In the genomic region with DNA sequence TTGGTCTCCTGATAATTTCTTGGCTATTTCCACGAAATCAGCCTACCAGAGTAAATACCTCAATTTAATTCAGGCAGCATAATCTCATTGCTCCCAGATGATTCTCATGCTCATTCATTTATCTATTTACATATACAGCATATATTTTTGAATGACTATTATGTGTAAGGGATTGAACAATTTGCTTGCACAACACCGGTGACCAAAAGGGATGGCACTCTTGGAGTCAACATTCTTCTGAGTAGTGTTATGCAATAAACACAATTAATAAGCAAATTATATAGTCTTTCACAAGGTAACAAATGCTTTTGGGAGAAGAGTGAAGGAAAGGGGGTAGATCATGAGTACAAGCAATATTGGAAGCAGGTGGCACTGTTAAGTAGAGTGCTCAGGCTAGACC, we compare ENCODE assay signal across 31 cellular contexts.
"Had no signal": no experiment of that assay in that cellular context is flagged by ENCODE, and none has a peak within 500 bp of the region (broad histone marks: within the 10 kb centered on the region; RNA-seq: fewer than 3 reads in every experiment).

No MANE protein-coding gene starts in this region.

- H3K4me1 ChIP-seq: heart right ventricle, left lung, lower lobe of right lung, pancreas, prostate gland, stomach, testis, transverse colon, upper lobe of right lung had no signal

- FAIRE-seq: kidney, pancreas, urothelium cell line had no signal

- ATAC-seq: heart right ventricle; left colon; left lung; lower lobe of right lung; natural killer cell; pancreas; right cardiac atrium; sciatic nerve; stimulated activated naive B cell treated with anti-CD40 and anti-IgM and Interleukin-4, amounts not matched to agents 10 μg/mL and 1 μg/mL and 100 μg/mL, for 72 hours; stimulated activated naive CD8-positive, alpha-beta T cell treated with anti-CD3 and anti-CD28 coated beads, Interleukin-15, Interleukin-2, amounts not matched to agents 100 U/mL and 50 U/mL, for 24 hours; upper lobe of right lung had no signal

- H3K27ac Mint-ChIP-seq: naive B cell; natural killer cell; nephron progenitor cell; stimulated activated naive B cell treated with anti-CD40 and anti-IgM and Interleukin-4, amounts not matched to agents 10 μg/mL and 1 μg/mL and 100 μg/mL, for 72 hours had no signal

- H3K4me3 ChIP-seq: heart right ventricle, left lung, lower lobe of right lung, pancreas, prostate gland, skin epidermis, stomach, testis, thyroid gland, transverse colon, upper lobe of right lung had no signal

- H3K36me3 ChIP-seq: heart right ventricle, left lung, lower lobe of right lung, pancreas, prostate gland, stomach, thyroid gland, transverse colon, upper lobe of right lung had no signal

- H3K36me3 Mint-ChIP-seq: mesothelial cell of epicardium; naive B cell; natural killer cell; stimulated activated naive B cell treated with anti-CD40 and anti-IgM and Interleukin-4, amounts not matched to agents 10 μg/mL and 1 μg/mL and 100 μg/mL, for 72 hours had no signal

- H3K9me3 Mint-ChIP-seq: nephron progenitor cell had no signal

- DNase-seq: heart right ventricle; hippocampal formation; kidney; left colon; left lung; lower lobe of right lung; mesendoderm; naive B cell; natural killer cell; nephron progenitor cell; nucleus accumbens; pancreas; posterior cingulate gyrus; retina; right cardiac atrium; stimulated activated CD4-positive, alpha-beta T cell treated with anti-CD3 and anti-CD28 coated beads, Interleukin-12 subunit alpha, Interleukin-12 subunit beta, amount 100 ng/mL, for 4 hours; stimulated activated CD4-positive, alpha-beta T cell treated with anti-CD3 and anti-CD28 coated beads, Interleukin-15, amount 100 ng/mL, for 24 hours; stimulated activated CD4-positive, alpha-beta T cell treated with anti-CD3 and anti-CD28 coated beads, Interleukin-2, amount 100 ng/mL, for 24 hours; stimulated activated CD4-positive, alpha-beta T cell treated with anti-CD3 and anti-CD28 coated beads, Interleukin-4, amount 100 ng/mL, for 1 hour; stimulated activated naive B cell treated with anti-CD40 and anti-IgM and Interleukin-4, amounts not matched to agents 10 μg/mL and 1 μg/mL and 100 μg/mL, for 72 hours; stimulated activated naive CD8-positive, alpha-beta T cell treated with anti-CD3 and anti-CD28 coated beads, Interleukin-15, Interleukin-2, amounts not matched to agents 100 U/mL and 50 U/mL, for 24 hours; stomach; testis; thyroid gland; transverse colon; upper lobe of right lung had no signal

- H3K27me3 ChIP-seq: heart right ventricle, left lung, pancreas, stomach, testis, thyroid gland, transverse colon, upper lobe of right lung had no signal

- H3K9me3 ChIP-seq: lower lobe of right lung, pancreas, prostate gland, testis, thyroid gland, transverse colon, upper lobe of right lung had no signal

- H3K27ac ChIP-seq: heart right ventricle, left lung, lower lobe of right lung, pancreas, prostate gland, skin epidermis, stomach, testis, thyroid gland, transverse colon, upper lobe of right lung had no signal
